ENCODE assay signal across 8 cellular contexts in the genomic region with DNA sequence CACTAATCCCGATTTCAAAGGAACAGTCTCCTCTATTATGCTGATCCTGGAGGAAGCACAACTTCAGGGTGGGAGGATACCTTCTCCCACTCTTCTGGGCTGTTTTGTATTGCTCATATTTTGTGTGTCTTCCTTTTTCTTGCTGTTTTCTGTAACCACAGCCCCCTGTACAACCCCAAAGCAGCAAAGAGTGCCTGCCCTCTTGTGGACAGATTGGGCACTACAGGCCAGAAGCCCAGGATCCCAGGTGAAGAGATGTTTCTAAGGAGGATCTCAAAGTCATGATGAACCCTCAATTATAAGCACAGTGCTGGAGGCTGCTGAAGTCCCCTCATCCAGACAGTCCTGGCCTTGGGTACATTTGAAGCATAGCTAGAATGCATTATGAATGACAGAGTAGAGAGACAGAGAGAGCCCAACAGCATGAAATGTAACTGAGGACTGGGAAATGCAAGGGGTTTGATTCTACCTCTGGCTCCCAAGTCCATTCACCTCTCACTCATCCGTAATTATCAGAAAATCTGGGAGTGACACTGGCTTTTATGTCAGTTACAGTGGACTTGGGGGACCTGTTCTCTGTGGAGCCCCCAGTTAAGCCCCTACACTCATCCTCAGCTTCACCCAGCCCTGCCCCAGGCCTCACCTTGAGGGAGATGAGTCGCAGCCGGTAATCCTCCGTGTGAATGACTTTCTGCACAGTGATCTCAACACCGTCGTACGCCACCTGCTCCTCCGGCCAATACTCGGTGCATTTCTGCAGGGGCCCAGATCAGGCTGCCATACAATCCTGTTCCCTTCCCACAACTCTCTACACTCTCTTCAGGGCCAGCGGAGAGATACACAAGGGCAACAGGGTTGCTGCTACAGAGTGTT. TPM values are rescaled to one million over a fixed set of nuclear protein-coding genes. Genes with fewer than 3 reads are reported as not detected.
DNase-seq lines count a peak whose midpoint lies in the region; ATAC-seq and TF ChIP-seq lines count a peak whose summit lies in the region.

No MANE protein-coding gene starts in this region.

- no peaks in the 10 kb centered on the region for H3K79me2 ChIP-seq in MM.1S (ENCODE audit: low read length)

- peak; percentile 40 to 75 (median 66) for DNase-seq in CD4-positive, alpha-beta T cell
- DNase-seq in MM.1S (peak; percentile 43), cerebellar cortex (ENCODE audit: low spot score) (peak; percentile 63), NCI-H226 (no peak)
- peak; percentile 73 for DNase-seq in activated CD4-positive, CD25-positive, alpha-beta regulatory T cell treated with anti-CD3 and anti-CD28 coated beads, Interleukin-2, amount 50 U/mL, for 72 hours
- DNase-seq in stimulated activated CD8-positive, alpha-beta memory T cell treated with anti-CD3 and anti-CD28 coated beads, Interleukin-12 subunit alpha, Interleukin-12 subunit beta, amount 100 ng/mL, for 4 hours (ENCODE audit: low read depth): peak; percentile 41

- H3K4me1 ChIP-seq in MM.1S (ENCODE audit: low read length) (peaks cover 8% of the 10 kb centered on the region; the same call in 1 of the 2 replicates), liver (ENCODE audit: control insufficient read depth in 4 of 4, insufficient read depth in 4 of 4, low read length in 3 of 4) (no peaks in the 10 kb centered on the region)

- POLR2A ChIA-PET in CD4-positive, alpha-beta T cell (lab: Charles Lee): no interaction called here

- no peak overlapping the region for H3K27ac Mint-ChIP-seq in CD4-positive, alpha-beta T cell

- no peak overlapping the region for H3K4me3 Mint-ChIP-seq in CD4-positive, alpha-beta T cell

- CTCF ChIA-PET in CD4-positive, alpha-beta T cell (lab: Charles Lee): interaction anchor here (2.0 to 2.2 kb wide), 2 partner anchors 10 to 192 kb away, joined by 12 to 13 read pairs; no protein-coding TSS in a partner anchor

- TF ChIP-seq RAD21 in liver (IDR thresholded peaks at IDR 0.05): peak; percentile 81 to 86

- H3K27me3 ChIP-seq in CD4-positive, alpha-beta T cell (ENCODE audit: control insufficient read depth, insufficient read depth, low read length): no peaks in the 10 kb centered on the region
- no peaks in the 10 kb centered on the region for H3K27me3 ChIP-seq in MM.1S (replicated peaks; ENCODE audit: insufficient read depth, low read length)
- H3K27me3 ChIP-seq in liver (ENCODE audit: control insufficient read depth in 4 of 4, insufficient read depth in 4 of 4, low read length in 3 of 4): no peaks in the 10 kb centered on the region

- peak overlapping the region; percentile 32 for H2AFZ ChIP-seq in MM.1S (ENCODE audit: low read length)

- no peak overlapping the region for H3K27ac ChIP-seq in CD4-positive, alpha-beta T cell (ENCODE audit: low read depth, low read length)
- no peak overlapping the region for H3K27ac ChIP-seq in MM.1S (ENCODE audit: low read length)
- H3K27ac ChIP-seq in liver (ENCODE audit: low read depth in 1 of 2, low read length in 2 of 2): no peak overlapping the region

- no peaks in the 10 kb centered on the region for H3K36me3 Mint-ChIP-seq in CD4-positive, alpha-beta T cell (ENCODE audit: low read depth)

- no peaks in the 10 kb centered on the region for H3F3A ChIP-seq in MM.1S (ENCODE audit: insufficient read depth, low read length)

- TF ChIP-seq CTCF in CD4-positive, alpha-beta T cell (IDR thresholded peaks at IDR 0.05): peak; percentile 97
- TF ChIP-seq CTCF in MM.1S (IDR thresholded peaks at IDR 0.05; ENCODE audit: low read length) (peak; percentile 99), liver (IDR thresholded peaks at IDR 0.05; ENCODE audit: low read depth, low read length, missing input control) (peak; percentile 93)

- ATAC-seq in CD4-positive, alpha-beta T cell (ENCODE audit: poor library complexity): peak; percentile 80
- peak; percentile 48 for ATAC-seq in GM19043 (IDR thresholded peaks at IDR 0.05; ENCODE audit: low read depth, unreplicated experiment)

- H3K4me2 ChIP-seq in MM.1S (ENCODE audit: low read depth, low read length): no peak overlapping the region

- H3K4me3 ChIP-seq in MM.1S (ENCODE audit: low read length) (no peak overlapping the region), liver (ENCODE audit: low read depth in 1 of 3, low read length in 3 of 3) (no peak overlapping the region)

- H4K20me1 ChIP-seq in MM.1S (ENCODE audit: insufficient read depth, low read length): no peaks in the 10 kb centered on the region

- intact Hi-C loops in CD4-positive, alpha-beta T cell (cut with DNase I, micrococcal nuclease): loop anchor here (1.0 to 10.0 kb wide), 5 partner anchors 100 to 617 kb away; partner anchors contain the start of gene SPTY2D1 (in 1 of the 2)

- H3K4me1 Mint-ChIP-seq in CD4-positive, alpha-beta T cell (ENCODE audit: low read depth): peaks cover 10% of the 10 kb centered on the region

- H3K9ac ChIP-seq in MM.1S (ENCODE audit: low read length) (no peak overlapping the region), liver (ENCODE audit: low read depth in 1 of 2, low read length in 2 of 2) (no peak overlapping the region)

- WGBS in liver: 71% methylated on average over 11 of the region's 11 CpGs

- H3K9me3 ChIP-seq in CD4-positive, alpha-beta T cell (ENCODE audit: control insufficient read depth, low read length): no peaks in the 10 kb centered on the region
- H3K9me3 ChIP-seq in MM.1S (replicated peaks; ENCODE audit: insufficient read depth, low read length) (no peaks in the 10 kb centered on the region), liver (ENCODE audit: control insufficient read depth in 4 of 4, low read length in 3 of 4) (no peaks in the 10 kb centered on the region)

- no peaks in the 10 kb centered on the region for H3K9me2 ChIP-seq in MM.1S (replicated peaks; ENCODE audit: insufficient read depth, low read length)

- no peaks in the 10 kb centered on the region for H3K36me3 ChIP-seq in MM.1S (replicated peaks; ENCODE audit: insufficient read depth, low read length)
- no peaks in the 10 kb centered on the region for H3K36me3 ChIP-seq in liver (ENCODE audit: control insufficient read depth in 4 of 4, insufficient read depth in 3 of 4, low read depth in 1 of 4, low read length in 3 of 4)

- H3K9me3 Mint-ChIP-seq in CD4-positive, alpha-beta T cell: no peaks in the 10 kb centered on the region

- H3K27me3 Mint-ChIP-seq in CD4-positive, alpha-beta T cell: no peaks in the 10 kb centered on the region

TF ChIP-seq in liver, 16 proteins besides CTCF, POLR2A, EP300 and RAD21:
- TF ChIP-seq TAF1 (conservative IDR thresholded peaks at IDR 0.05) (no peak), GABPA (IDR thresholded peaks at IDR 0.05 in 1 of 2, conservative IDR thresholded peaks at IDR 0.05 in 1 of 2) (no peak), YY1 (IDR thresholded peaks at IDR 0.05) (no peak), FOXA1 (IDR thresholded peaks at IDR 0.05) (no peak), JUND (IDR thresholded peaks at IDR 0.05) (no peak), HNF4G (IDR thresholded peaks at IDR 0.05) (no peak)
TF ChIP-seq in liver: peak in this region for 0.

RNA-seq across cellular contexts. Expression of gene IGSF22, which starts 6.2 kb away (rescaled TPM):
- total RNA-seq in CD4-positive, alpha-beta T cell: 1 to 10 TPM; 4.0 to 5.0 TPM
- not detected for total RNA-seq in liver
- polyA plus RNA-seq in liver: under 1 TPM; 0.12 to 0.26 TPM

RNA-seq across cellular contexts. Expression of gene TMEM86A, which starts 33.6 kb away (rescaled TPM):
- 1 to 10 TPM; 8.0 to 8.5 TPM for total RNA-seq in CD4-positive, alpha-beta T cell
- 1 to 10 TPM; 2.0 to 2.7 TPM for total RNA-seq in liver
- 1 to 10 TPM; 1.8 to 2.1 TPM for polyA plus RNA-seq in liver

RNA-seq across cellular contexts. Expression of gene PTPN5, which starts 59.4 kb away (rescaled TPM):
- total RNA-seq in CD4-positive, alpha-beta T cell: not detected
- not detected for total RNA-seq in liver
- not detected for polyA plus RNA-seq in liver

Comparison
In these comparisons a context has a peak if more than half of its experiments do, and no peak if none do; other contexts are left out.
1. RNA of gene IGSF22, which starts 6.2 kb away (total RNA-seq): 4.0 to 5.0 TPM in CD4-positive, alpha-beta T cell; not detected in liver; every median in the first group is over 4 times any median in the second.
2. Peak in every context shown above with its lines, with median percentiles within 50 percentile points of each other: CTCF ChIP-seq.